Comparison of ENCODE assay signal across 11 cellular contexts in genomic region chr11:11416502-11416901, GRCh38.
DNase-seq lines count a peak whose midpoint lies in the region; ATAC-seq, FAIRE-seq and TF ChIP-seq lines count a peak whose summit lies in the region.
"Had no signal": no experiment of that assay in that cellular context is flagged by ENCODE, and none has a peak within 500 bp of the region (broad histone marks: within the 10 kb centered on the region; RNA-seq: fewer than 3 reads in every experiment).

No MANE protein-coding gene starts in this region.

- peaks cover 18% of the 10 kb centered on the region for H3K27me3 Mint-ChIP-seq in T-helper 2 cell treated with Interferon-gamma antibody and Interleukin-4, amounts not matched to agents 5 μg/mL and 100 μg/mL, for 36 hours (ENCODE audit: low read depth)
- H3K27me3 Mint-ChIP-seq in activated T-helper 17 cell treated with anti-CD3 and anti-CD28 coated beads, Interleukin-2, amount 50 U/mL, for 72 hours, result peaks cover 19% of the 10 kb centered on the region

- no peak for ATAC-seq in GM21423 (IDR thresholded peaks at IDR 0.05; ENCODE audit: unreplicated experiment)
- ATAC-seq in activated T-helper 17 cell treated with anti-CD3 and anti-CD28 coated beads, Interleukin-2, amount 50 U/mL, for 72 hours (replicated peaks), result no peak

- H3K4me3 ChIP-seq in coronary artery, result peak overlapping the region; percentile 14
- H3K4me3 ChIP-seq: skin epidermis had no signal

- no peak overlapping the region for H3K4me3 Mint-ChIP-seq in T-helper 2 cell treated with Interferon-gamma antibody and Interleukin-4, amounts not matched to agents 5 μg/mL and 100 μg/mL, for 36 hours
- no peak overlapping the region for H3K4me3 Mint-ChIP-seq in activated T-helper 17 cell treated with anti-CD3 and anti-CD28 coated beads, Interleukin-2, amount 50 U/mL, for 72 hours
- H3K4me3 Mint-ChIP-seq: activated naive CD4-positive, alpha-beta T cell treated with anti-CD3 and anti-CD28 coated beads, Interleukin-2, amount 10 ng/mL, durations not matched to agents 7 days and 5 days had no signal

- TF ChIP-seq CTCF in coronary artery (IDR thresholded peaks at IDR 0.05), result no peak

- H3K27ac Mint-ChIP-seq in T-helper 2 cell treated with Interferon-gamma antibody and Interleukin-4, amounts not matched to agents 5 μg/mL and 100 μg/mL, for 36 hours, result no peak overlapping the region
- no peak overlapping the region for H3K27ac Mint-ChIP-seq in activated T-helper 17 cell treated with anti-CD3 and anti-CD28 coated beads, Interleukin-2, amount 50 U/mL, for 72 hours
- H3K27ac Mint-ChIP-seq: activated naive CD4-positive, alpha-beta T cell treated with anti-CD3 and anti-CD28 coated beads, Interleukin-2, amount 10 ng/mL, durations not matched to agents 7 days and 5 days had no signal

- no peak for TF ChIP-seq POLR2A in GM12892 (IDR thresholded peaks at IDR 0.05; ENCODE audit: low read depth, low read length)

- no peaks in the 10 kb centered on the region for H3K36me3 Mint-ChIP-seq in T-helper 2 cell treated with Interferon-gamma antibody and Interleukin-4, amounts not matched to agents 5 μg/mL and 100 μg/mL, for 36 hours (ENCODE audit: low read depth)
- no peaks in the 10 kb centered on the region for H3K36me3 Mint-ChIP-seq in activated T-helper 17 cell treated with anti-CD3 and anti-CD28 coated beads, Interleukin-2, amount 50 U/mL, for 72 hours (ENCODE audit: low read depth)
- H3K36me3 Mint-ChIP-seq: activated naive CD4-positive, alpha-beta T cell treated with anti-CD3 and anti-CD28 coated beads, Interleukin-2, amount 10 ng/mL, durations not matched to agents 7 days and 5 days had no signal

- peaks cover 5% of the 10 kb centered on the region for H3K4me1 Mint-ChIP-seq in T-helper 2 cell treated with Interferon-gamma antibody and Interleukin-4, amounts not matched to agents 5 μg/mL and 100 μg/mL, for 36 hours (ENCODE audit: low read depth)
- H3K4me1 Mint-ChIP-seq in activated T-helper 17 cell treated with anti-CD3 and anti-CD28 coated beads, Interleukin-2, amount 50 U/mL, for 72 hours, result no peaks in the 10 kb centered on the region

- H3K9me3 Mint-ChIP-seq in T-helper 2 cell treated with Interferon-gamma antibody and Interleukin-4, amounts not matched to agents 5 μg/mL and 100 μg/mL, for 36 hours, result no peaks in the 10 kb centered on the region
- no peaks in the 10 kb centered on the region for H3K9me3 Mint-ChIP-seq in activated T-helper 17 cell treated with anti-CD3 and anti-CD28 coated beads, Interleukin-2, amount 50 U/mL, for 72 hours
- H3K9me3 Mint-ChIP-seq: activated naive CD4-positive, alpha-beta T cell treated with anti-CD3 and anti-CD28 coated beads, Interleukin-2, amount 10 ng/mL, durations not matched to agents 7 days and 5 days had no signal

- FAIRE-seq in GM12892 (lab: Jason Lieb, UNC), result peak; percentile 24

- H3K27ac ChIP-seq in coronary artery, result peak overlapping the region; percentile 49 to 86
- H3K27ac ChIP-seq: skin epidermis had no signal

- DNase-seq in GM12892 (ENCODE audit: insufficient read length) (no peak), NOMO-1 treated with dmso at 0.1 percent for 144 hours (lab: John Stamatoyannopoulos, UW; ENCODE audit: unreplicated experiment) (peak; percentile 71), coronary artery (ENCODE audit: low spot score) (no peak), pons (ENCODE audit: low spot score) (peak; percentile 58), activated gamma-delta T cell treated with Interleukin-2 at 50 U/mL for 16 hours (no peak)
- no peak for DNase-seq in T-helper 2 cell treated with Interferon-gamma antibody and Interleukin-4, amounts not matched to agents 5 μg/mL and 100 μg/mL, for 36 hours (ENCODE audit: low spot score)
- DNase-seq: activated naive CD4-positive, alpha-beta T cell treated with anti-CD3 and anti-CD28 coated beads, Interleukin-2, amount 10 ng/mL, durations not matched to agents 7 days and 5 days; MM.1S had no signal

Comparison
In these comparisons a context has a peak if more than half of its experiments do, and no peak if none do; other contexts are left out.
1. DNase-seq: peak in NOMO-1 treated with dmso at 0.1 percent for 144 hours (single experiment) and pons (single experiment); none in GM12892 (single experiment), coronary artery (single experiment), T-helper 2 cell treated with Interferon-gamma antibody and Interleukin-4, amounts not matched to agents 5 μg/mL and 100 μg/mL, for 36 hours (single experiment) and activated gamma-delta T cell treated with Interleukin-2 at 50 U/mL for 16 hours (single experiment).